In genomic region chr7:5641772-5642425, GRCh38 we compare ENCODE assay signal across 7 cellular contexts. TPM values are rescaled to one million over a fixed set of nuclear protein-coding genes. Genes with fewer than 3 reads are reported as not detected.
DNase-seq lines count a peak whose midpoint lies in the region; ATAC-seq, FAIRE-seq and TF ChIP-seq lines count a peak whose summit lies in the region.
"Not testable (repeated sequence)": the region's sequence is repeated elsewhere in the genome, so short reads cannot be mapped to it uniquely, and the experiment has no call there.

No MANE protein-coding gene starts in this region.

- H2AK5ac ChIP-seq in trophoblast cell (ENCODE audit: low read length), result not testable (repeated sequence)

- not testable (repeated sequence) for H2BK12ac ChIP-seq in trophoblast cell (ENCODE audit: low read length)

- H3K18ac ChIP-seq in trophoblast cell (ENCODE audit: low read length), result not testable (repeated sequence)

- peak; percentile 91 for ATAC-seq in activated CD4-positive, alpha-beta T cell treated with anti-CD3 and anti-CD28 coated beads for 36 hours

- H3K36me3 ChIP-seq in GM23248 (ENCODE audit: low read depth) (peaks cover 39% of the 10 kb centered on the region), keratinocyte (ENCODE audit: control insufficient read depth in 2 of 2, extremely low read depth in 1 of 2, insufficient read depth in 2 of 2, low read length in 2 of 2) (peaks cover 6 to 11% of the 10 kb centered on the region in 2 experiments)
- not testable (repeated sequence) for H3K36me3 ChIP-seq in trophoblast cell (ENCODE audit: control insufficient read depth in 1 of 2, insufficient read depth in 2 of 2, low read length in 2 of 2)

- H3K4me3 Mint-ChIP-seq in activated CD4-positive, alpha-beta T cell treated with anti-CD3 and anti-CD28 coated beads for 36 hours; activated naive CD4-positive, alpha-beta T cell treated with anti-CD3 and anti-CD28 coated beads, Interleukin-2, amount 50 U/mL, for 24 hours: not testable (repeated sequence)

- H3F3A ChIP-seq in GM23248 (ENCODE audit: insufficient read depth), result peaks cover 13% of the 10 kb centered on the region

- H3K4ac ChIP-seq in trophoblast cell (ENCODE audit: low read depth, low read length), result not testable (repeated sequence)

- not testable (repeated sequence) for H3K4me2 ChIP-seq in GM23248 (ENCODE audit: unreplicated experiment); trophoblast cell (ENCODE audit: low read length)
- H3K4me2 ChIP-seq in keratinocyte (ENCODE audit: control insufficient read depth, extremely low read depth, insufficient read depth, low read depth, low read length), result peak overlapping the region; percentile 45

- FAIRE-seq in RCC 7860 (lab: Jason Lieb, UNC), result not testable (repeated sequence)
- peak; percentile 77 for FAIRE-seq in keratinocyte (lab: Jason Lieb, UNC)

- WGBS in GM23248 (ENCODE audit: low coverage in 1 of 2, low lambda C conversion rate in 2 of 2, missing lambda C conversion rate in 2 of 2), 2 experiments, result 77 to 83% methylated on average over 10 of the region's 10 CpGs
- no CpG with 5 or more reads among the region's 10 CpGs for WGBS in trophoblast cell (ENCODE audit: extremely low coverage, insufficient coverage, insufficient read length)

- peaks cover 14% of the 10 kb centered on the region; the same call in 1 of the 2 replicates for H3K79me2 ChIP-seq in GM23248 (ENCODE audit: insufficient read depth)
- H3K79me2 ChIP-seq in keratinocyte (ENCODE audit: control insufficient read depth, insufficient read depth, low read length); trophoblast cell (ENCODE audit: control insufficient read depth, insufficient read depth, low read length, poor library complexity): not testable (repeated sequence)

- not testable (repeated sequence) for H3K4me1 ChIP-seq in GM23248 (ENCODE audit: insufficient read depth)
- H3K4me1 ChIP-seq in keratinocyte (ENCODE audit: control insufficient read depth, extremely low read depth, insufficient read depth, low read length) (peaks cover 50% of the 10 kb centered on the region), trophoblast cell (ENCODE audit: control insufficient read depth in 1 of 2, insufficient read depth in 2 of 2, low read length in 2 of 2) (peaks cover 19 to 33% of the 10 kb centered on the region in 2 experiments)

- H2BK120ac ChIP-seq in trophoblast cell (ENCODE audit: insufficient read depth, low read length, poor library complexity), result peak overlapping the region; percentile 2

- H4K12ac ChIP-seq in trophoblast cell (ENCODE audit: low read depth, low read length), result not testable (repeated sequence)

- dilution Hi-C loops in keratinocyte (cut with MboI; ENCODE audit: extremely low pct_ligation_motif_present, low sequenced_read_pairs), result not testable (repeated sequence)

- not testable (repeated sequence) for H4K20me1 ChIP-seq in GM23248 (ENCODE audit: insufficient read depth); keratinocyte (ENCODE audit: control insufficient read depth, extremely low read depth, insufficient read depth, low read length)

- H3K23ac ChIP-seq in trophoblast cell (ENCODE audit: low read length), result not testable (repeated sequence)

- H3K9ac ChIP-seq in GM23248; trophoblast cell (ENCODE audit: low read length): not testable (repeated sequence)
- H3K9ac ChIP-seq in keratinocyte (ENCODE audit: control insufficient read depth, extremely low read depth, insufficient read depth, low read length), result peak overlapping the region; percentile 64

- not testable (repeated sequence) for H4K8ac ChIP-seq in trophoblast cell (ENCODE audit: low read depth, low read length)

- intact Hi-C loops in activated CD4-positive, alpha-beta T cell treated with anti-CD3 and anti-CD28 coated beads for 36 hours (cut with DNase I, micrococcal nuclease), result loop anchor here (2.0 to 5.0 kb wide), 2 partner anchors 59 to 60 kb away; no protein-coding TSS in a partner anchor

- H3K4me3 ChIP-seq in GM23248; keratinocyte (ENCODE audit: control insufficient read depth in 2 of 3, extremely low read depth in 1 of 3, insufficient read depth in 2 of 3, low read depth in 1 of 3, low read length in 3 of 3); trophoblast cell (ENCODE audit: low read depth, low read length): not testable (repeated sequence)

- peak overlapping the region; percentile 43 for H4K91ac ChIP-seq in trophoblast cell (ENCODE audit: low read depth, low read length)

- in situ Hi-C loops in GM23248 (cut with MboI), result not testable (repeated sequence)

- CTCF ChIA-PET in activated CD4-positive, alpha-beta T cell treated with anti-CD3 and anti-CD28 coated beads for 36 hours (lab: Charles Lee), result interaction anchor here (0.9 to 2.3 kb wide), 7 partner anchors 9 to 148 kb away, joined by 3 to 6 read pairs (median 4); no protein-coding TSS in a partner anchor

- not testable (repeated sequence) for H3K27me3 ChIP-seq in GM23248 (replicated peaks; ENCODE audit: insufficient read depth); keratinocyte (ENCODE audit: control insufficient read depth, extremely low read depth, insufficient read depth, low read length); trophoblast cell (ENCODE audit: insufficient read depth, low read length)

- not testable (repeated sequence) for H3K27me3 Mint-ChIP-seq in activated CD4-positive, alpha-beta T cell treated with anti-CD3 and anti-CD28 coated beads for 36 hours; activated naive CD4-positive, alpha-beta T cell treated with anti-CD3 and anti-CD28 coated beads, Interleukin-2, amount 50 U/mL, for 24 hours

- not testable (repeated sequence) for H3K14ac ChIP-seq in trophoblast cell (ENCODE audit: low read length)

- H3K36me3 Mint-ChIP-seq in activated CD4-positive, alpha-beta T cell treated with anti-CD3 and anti-CD28 coated beads for 36 hours (ENCODE audit: low read depth), result peaks cover 44% of the 10 kb centered on the region
- peaks cover 20% of the 10 kb centered on the region for H3K36me3 Mint-ChIP-seq in activated naive CD4-positive, alpha-beta T cell treated with anti-CD3 and anti-CD28 coated beads, Interleukin-2, amount 50 U/mL, for 24 hours

- peaks cover 33% of the 10 kb centered on the region for H3K79me1 ChIP-seq in trophoblast cell (ENCODE audit: low read length)

- not testable (repeated sequence) for H3K9me2 ChIP-seq in GM23248 (ENCODE audit: insufficient read depth)

- peak; percentile 64 for DNase-seq in GM23248
- peak; percentile 63 for DNase-seq in RCC 7860 (ENCODE audit: low spot score)
- not testable (repeated sequence) for DNase-seq in activated CD4-positive, alpha-beta T cell treated with anti-CD3 and anti-CD28 coated beads for 36 hours
- DNase-seq in dermis blood vessel endothelial cell, result peak; percentile 70
- DNase-seq in keratinocyte (ENCODE audit: low read depth, low spot score), result peak; percentile 90
- DNase-seq in trophoblast cell, result peak; percentile 56 to 90

- 0 out of 2 replicates have a peak overlapping the region, but pooled peaks have one; percentile 26 for H3K27ac ChIP-seq in GM23248
- H3K27ac ChIP-seq in keratinocyte (ENCODE audit: control insufficient read depth, insufficient read depth, low read length), result peak overlapping the region; percentile 85
- H3K27ac ChIP-seq in trophoblast cell (ENCODE audit: low read depth, low read length), result peak overlapping the region; percentile 59

- TF ChIP-seq CTCF in keratinocyte (optimal IDR thresholded peaks at IDR 0.05 in 1 of 3, IDR thresholded peaks at IDR 0.05 in 1 of 3, conservative IDR thresholded peaks at IDR 0.05 in 1 of 3; ENCODE audit: extremely low read depth in 1 of 3, insufficient read depth in 2 of 3, low read length in 3 of 3), result not testable (repeated sequence)

- H3K9me3 Mint-ChIP-seq in activated CD4-positive, alpha-beta T cell treated with anti-CD3 and anti-CD28 coated beads for 36 hours (ENCODE audit: low read depth); activated naive CD4-positive, alpha-beta T cell treated with anti-CD3 and anti-CD28 coated beads, Interleukin-2, amount 50 U/mL, for 24 hours: not testable (repeated sequence)

- H2BK5ac ChIP-seq in trophoblast cell (ENCODE audit: low read depth, low read length, poor library complexity), result not testable (repeated sequence)

- H3K9me3 ChIP-seq in GM23248 (ENCODE audit: low read depth); keratinocyte (ENCODE audit: control insufficient read depth, low read depth, low read length); trophoblast cell (ENCODE audit: insufficient read depth, low read depth, low read length): not testable (repeated sequence)

- peak overlapping the region; percentile 44 for H3K27ac Mint-ChIP-seq in activated CD4-positive, alpha-beta T cell treated with anti-CD3 and anti-CD28 coated beads for 36 hours
- H3K27ac Mint-ChIP-seq in activated naive CD4-positive, alpha-beta T cell treated with anti-CD3 and anti-CD28 coated beads, Interleukin-2, amount 50 U/mL, for 24 hours, result peak overlapping the region; percentile 8

- POLR2A ChIA-PET in activated CD4-positive, alpha-beta T cell treated with anti-CD3 and anti-CD28 coated beads for 36 hours (lab: Charles Lee), result interaction anchor here (1.4 kb wide), 1 partner anchor 20 kb away, joined by 3 read pairs; no protein-coding TSS in a partner anchor

- not testable (repeated sequence) for H3K9me1 ChIP-seq in keratinocyte (ENCODE audit: control insufficient read depth, extremely low read depth, insufficient read depth, low read length)

- H3K4me1 Mint-ChIP-seq in activated CD4-positive, alpha-beta T cell treated with anti-CD3 and anti-CD28 coated beads for 36 hours, result peaks cover 37% of the 10 kb centered on the region
- H3K4me1 Mint-ChIP-seq in activated naive CD4-positive, alpha-beta T cell treated with anti-CD3 and anti-CD28 coated beads, Interleukin-2, amount 50 U/mL, for 24 hours, result peaks cover 36% of the 10 kb centered on the region

- not testable (repeated sequence) for H2AFZ ChIP-seq in GM23248; keratinocyte (ENCODE audit: control insufficient read depth, low read length); trophoblast cell (ENCODE audit: insufficient read depth, low read length, poor library complexity)

RNA-seq across cellular contexts. Expression of gene FSCN1, which starts 49.3 kb away (rescaled TPM):
- 410 and 423 TPM in 2 replicates for total RNA-seq in GM23248 (2014; rRNA removed; shearing (Covaris generic))
- 183 and 201 TPM in 2 replicates for polyA plus RNA-seq in GM23248 (2016; fragmentation: Nextera tagmentation; extraction: Ambion mirVana)
- 10 to 100 TPM; 18.5 to 21.0 TPM for total RNA-seq in activated CD4-positive, alpha-beta T cell treated with anti-CD3 and anti-CD28 coated beads for 36 hours
- total RNA-seq in dermis blood vessel endothelial cell, result 426 and 735 TPM in 2 replicates
- polyA plus RNA-seq in keratinocyte, result 133 to 291 TPM (median 149 TPM) in 3 replicates
- polyA plus RNA-seq in keratinocyte (2011; ENCODE audit: low read depth), result 120 TPM
- polyA plus RNA-seq in keratinocyte (2011; cell fraction: cytosol; rRNA removed), result 92.2 and 328 TPM in 2 replicates
- polyA plus RNA-seq in keratinocyte (2011; cell fraction: nucleus; rRNA removed), result 106 and 176 TPM in 2 replicates
- polyA plus RNA-seq in keratinocyte (2012; ENCODE audit: low replicate concordance), result 132 and 514 TPM in 2 replicates
- 100 to 357 TPM (median 134 TPM) in 3 replicates for polyA minus RNA-seq in keratinocyte
- polyA minus RNA-seq in keratinocyte (2011; cell fraction: cytosol; rRNA and poly(A)+ RNA removed), result 829 TPM
- polyA minus RNA-seq in keratinocyte (2011; cell fraction: nucleus; rRNA and poly(A)+ RNA removed), result 210 and 230 TPM in 2 replicates
- 507 and 526 TPM in 2 replicates for polyA plus RNA-seq in trophoblast cell (2013)

Comparison
In these comparisons a context has a peak if more than half of its experiments do, and no peak if none do; other contexts are left out.
1. H3K27ac ChIP-seq: peak in every context shown above with its lines; median percentile 85 in keratinocyte; 59 in trophoblast cell; 26 in GM23248.
2. RNA of gene FSCN1, which starts 49.3 kb away (total RNA-seq): 426 to 735 TPM in dermis blood vessel endothelial cell and 410 to 423 TPM in GM23248; 18.5 to 21.0 TPM in activated CD4-positive, alpha-beta T cell treated with anti-CD3 and anti-CD28 coated beads for 36 hours; every median in the first group is over 10 times any median in the second.